ENCODE assay signal across 1 cellular context in genomic region chr7:23109470-23109869, GRCh38.
TF ChIP-seq lines count a peak whose summit lies in the region.

No MANE protein-coding gene starts in this region.

TF ChIP-seq in neural cell, 6 proteins besides CTCF, POLR2A, EP300 and RAD21 (continued from another document):
- TF ChIP-seq REST (IDR thresholded peaks at IDR 0.05; ENCODE audit: borderline replicate concordance) (no peak), MXI1 (conservative IDR thresholded peaks at IDR 0.05; ENCODE audit: poor library complexity, severe bottlenecking) (no peak), TAF1 (IDR thresholded peaks at IDR 0.05; ENCODE audit: low read depth) (no peak), POLR2AphosphoS5 (IDR thresholded peaks at IDR 0.05) (no peak)
